In the genomic region with DNA sequence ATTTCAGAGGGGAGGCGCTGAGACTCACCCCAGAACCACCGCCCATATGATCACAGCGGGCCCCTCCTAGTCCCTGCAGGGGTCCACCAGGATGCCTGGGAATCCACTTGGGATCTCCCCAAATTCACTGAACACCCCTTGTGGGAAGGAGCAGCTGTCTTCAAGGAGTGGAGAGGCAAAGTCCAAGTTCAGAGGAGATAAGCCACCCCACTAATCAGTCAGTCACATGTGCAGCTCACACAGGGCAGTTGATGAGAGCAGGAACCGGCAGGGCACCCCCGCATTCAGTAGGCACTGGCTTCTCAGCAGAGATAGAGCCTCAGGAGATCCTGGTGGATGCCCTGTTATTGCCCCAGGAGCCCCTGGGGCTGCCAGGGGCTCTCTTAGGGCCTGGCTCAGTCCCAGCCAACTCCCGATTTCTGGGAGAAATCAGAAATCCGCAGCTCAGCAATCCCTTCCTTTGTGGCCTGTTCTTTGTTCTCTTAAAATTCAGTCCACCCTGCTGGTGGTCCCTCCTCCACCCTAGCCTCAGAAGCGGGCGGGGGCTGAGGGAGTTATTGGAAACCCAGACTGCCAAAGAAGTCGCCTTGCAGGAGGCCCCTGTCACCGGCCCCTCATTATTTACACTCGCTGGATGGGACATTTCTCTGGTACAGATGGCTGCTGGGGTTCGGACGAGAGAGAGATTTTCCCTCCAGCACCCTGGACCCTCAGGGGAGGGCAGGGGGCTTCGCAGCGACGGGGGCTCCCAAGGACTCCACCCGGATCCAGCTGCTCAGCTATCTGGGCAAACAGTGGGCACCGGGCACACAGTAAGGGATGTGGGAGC, we compare ENCODE assay signal across 1 cellular context.
TF ChIP-seq lines count a peak whose summit lies in the region.

No MANE protein-coding gene starts in this region.

TF ChIP-seq in IMR-90, 13 proteins besides CTCF, POLR2A, EP300 and RAD21:
- no peak for TF ChIP-seq MAZ (IDR thresholded peaks at IDR 0.05; ENCODE audit: borderline replicate concordance, low read depth, low read length)
- TF ChIP-seq, protein P1, sequence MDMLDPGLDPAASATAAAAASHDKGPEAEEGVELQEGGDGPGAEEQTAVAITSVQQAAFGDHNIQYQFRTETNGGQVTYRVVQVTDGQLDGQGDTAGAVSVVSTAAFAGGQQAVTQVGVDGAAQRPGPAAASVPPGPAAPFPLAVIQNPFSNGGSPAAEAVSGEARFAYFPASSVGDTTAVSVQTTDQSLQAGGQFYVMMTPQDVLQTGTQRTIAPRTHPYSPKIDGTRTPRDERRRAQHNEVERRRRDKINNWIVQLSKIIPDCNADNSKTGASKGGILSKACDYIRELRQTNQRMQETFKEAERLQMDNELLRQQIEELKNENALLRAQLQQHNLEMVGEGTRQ (IDR thresholded peaks at IDR 0.05; ENCODE audit: low read depth, low read length): peak; percentile 58; the same call in 1 of the 2 replicates
- no peak for TF ChIP-seq FOS (IDR thresholded peaks at IDR 0.05; ENCODE audit: low read depth, low read length)
- TF ChIP-seq RFX5 (IDR thresholded peaks at IDR 0.05; ENCODE audit: low read depth, low read length): no peak
- 0 out of 2 replicates have a peak, but pooled peaks have one; percentile 11 for TF ChIP-seq MXI1 (IDR thresholded peaks at IDR 0.05; ENCODE audit: borderline replicate concordance, low read depth, low read length)
